Comparison of ENCODE assay signal across 33 cellular contexts in genomic region chrX:85051627-85052026, GRCh38. TPM values are rescaled to one million over a fixed set of nuclear protein-coding genes. Genes with fewer than 3 reads are reported as not detected.
DNase-seq lines count a peak whose midpoint lies in the region; ATAC-seq and TF ChIP-seq lines count a peak whose summit lies in the region.
"Had no signal": no experiment of that assay in that cellular context is flagged by ENCODE, and none has a peak within 500 bp of the region (broad histone marks: within the 10 kb centered on the region; RNA-seq: fewer than 3 reads in every experiment).

No MANE protein-coding gene starts in this region.

- no peak overlapping the region for H3K4me2 ChIP-seq in mammary epithelial cell (ENCODE audit: insufficient read depth, low read depth, low read length)

- ATAC-seq in activated naive CD8-positive, alpha-beta T cell treated with anti-CD3 and anti-CD28 coated beads, Interleukin-2, amount 50 U/mL, for 24 hours = no peak
- no peak for ATAC-seq in HG02840 (IDR thresholded peaks at IDR 0.05; ENCODE audit: low FRiP score, unreplicated experiment)
- ATAC-seq: esophagus mucosa; naive thymus-derived CD8-positive, alpha-beta T cell; sciatic nerve; stimulated activated effector memory CD8-positive, alpha-beta T cell treated with anti-CD3 and anti-CD28 coated beads, Interleukin-12 subunit alpha, Interleukin-12 subunit beta, amount 100 ng/mL, for 72 hours had no signal

- no peak for TF ChIP-seq CTCF in mammary epithelial cell (conservative IDR thresholded peaks at IDR 0.05 in 1 of 2, IDR thresholded peaks at IDR 0.05 in 1 of 2; ENCODE audit: extremely low read depth in 1 of 2, insufficient read depth in 1 of 2, low read depth in 1 of 2, low read length in 2 of 2)
- TF ChIP-seq CTCF in Caco-2 (IDR thresholded peaks at IDR 0.05; ENCODE audit: insufficient read depth in 1 of 2, low read depth in 1 of 2, low read length in 1 of 2, severe bottlenecking in 1 of 2, unreplicated experiment in 1 of 2) = no peak

- no TSS peak for BruUV-seq in mammary epithelial cell (replicated peaks; lab: Mats Ljungman, UMichigan)
- BruUV-seq in Caco-2 (replicated peaks; lab: Mats Ljungman, UMichigan) = no TSS peak

- H3K36me3 ChIP-seq in mammary epithelial cell (ENCODE audit: insufficient read depth, low read length) (no peaks in the 10 kb centered on the region), muscle layer of duodenum (ENCODE audit: control insufficient read depth in 1 of 2, insufficient read depth in 2 of 2, low read length in 2 of 2) (no peaks in the 10 kb centered on the region), Caco-2 (ENCODE audit: control insufficient read depth, insufficient read depth, low read length) (no peaks in the 10 kb centered on the region)
- H3K36me3 ChIP-seq: MG63, Peyer's patch, prostate gland had no signal

- peaks cover 11% of the 10 kb centered on the region for H3K4me1 Mint-ChIP-seq in activated naive CD8-positive, alpha-beta T cell treated with anti-CD3 and anti-CD28 coated beads, Interleukin-2, amount 50 U/mL, for 24 hours
- no peaks in the 10 kb centered on the region for H3K4me1 Mint-ChIP-seq in activated naive CD8-positive, alpha-beta T cell treated with anti-CD3 and anti-CD28 coated beads for 36 hours
- H3K4me1 Mint-ChIP-seq in Caco-2 (ENCODE audit: low read depth, unreplicated experiment) = no peaks in the 10 kb centered on the region
- H3K4me1 Mint-ChIP-seq: central memory CD8-positive, alpha-beta T cell; naive thymus-derived CD8-positive, alpha-beta T cell; stimulated activated effector memory CD8-positive, alpha-beta T cell treated with anti-CD3 and anti-CD28 coated beads, Interleukin-12 subunit alpha, Interleukin-12 subunit beta, amount 100 ng/mL, for 72 hours had no signal

- 91% methylated on average over 1 of the region's 1 CpG for WGBS in mammary epithelial cell (ENCODE audit: low coverage, missing lambda C conversion rate)

- H3K9me3 ChIP-seq in mammary epithelial cell (replicated peaks; ENCODE audit: insufficient read depth, low read length) (no peaks in the 10 kb centered on the region), muscle layer of duodenum (ENCODE audit: control insufficient read depth in 1 of 2, low read length in 2 of 2) (no peaks in the 10 kb centered on the region), Caco-2 (no peaks in the 10 kb centered on the region)
- H3K9me3 ChIP-seq: MG63, Peyer's patch, prostate gland had no signal

- no peaks in the 10 kb centered on the region for H3K9me3 Mint-ChIP-seq in activated naive CD8-positive, alpha-beta T cell treated with anti-CD3 and anti-CD28 coated beads, Interleukin-2, amount 50 U/mL, for 24 hours
- H3K9me3 Mint-ChIP-seq in activated naive CD8-positive, alpha-beta T cell treated with anti-CD3 and anti-CD28 coated beads for 36 hours = no peaks in the 10 kb centered on the region
- no peaks in the 10 kb centered on the region for H3K9me3 Mint-ChIP-seq in Caco-2 (ENCODE audit: unreplicated experiment)
- H3K9me3 Mint-ChIP-seq: activated CD8-positive, alpha-beta T cell treated with anti-CD3 and anti-CD28 coated beads for 36 hours; activated naive CD4-positive, alpha-beta T cell treated with anti-CD3 and anti-CD28 coated beads, Interleukin-2, amount 50 U/mL, for 72 hours; activated T-helper 2 cell treated with anti-CD3 and anti-CD28 coated beads, Interferon-gamma antibody, Interleukin-2, Interleukin-4, amounts not matched to agents 10 μg/mL and 5 μg/mL and 100 μg/mL, durations not matched to agents 14 hours and 24 hours and 36 hours; central memory CD8-positive, alpha-beta T cell; dendritic cell treated with granulocyte-macrophage colony-stimulating factor and Interleukin-4, amounts not matched to agents 40 ng/mL and 50 ng/mL, for 4 days; naive thymus-derived CD8-positive, alpha-beta T cell; stimulated activated effector memory CD8-positive, alpha-beta T cell treated with anti-CD3 and anti-CD28 coated beads, Interleukin-12 subunit alpha, Interleukin-12 subunit beta, amount 100 ng/mL, for 72 hours had no signal

- no peak overlapping the region for H3K4me3 Mint-ChIP-seq in activated naive CD8-positive, alpha-beta T cell treated with anti-CD3 and anti-CD28 coated beads, Interleukin-2, amount 50 U/mL, for 24 hours
- H3K4me3 Mint-ChIP-seq in activated naive CD8-positive, alpha-beta T cell treated with anti-CD3 and anti-CD28 coated beads for 36 hours = no peak overlapping the region
- no peak overlapping the region for H3K4me3 Mint-ChIP-seq in Caco-2 (ENCODE audit: unreplicated experiment)
- H3K4me3 Mint-ChIP-seq: activated CD8-positive, alpha-beta T cell treated with anti-CD3 and anti-CD28 coated beads for 36 hours; central memory CD8-positive, alpha-beta T cell; dendritic cell treated with granulocyte-macrophage colony-stimulating factor and Interleukin-4, amounts not matched to agents 40 ng/mL and 50 ng/mL, for 4 days; naive thymus-derived CD8-positive, alpha-beta T cell; stimulated activated effector memory CD8-positive, alpha-beta T cell treated with anti-CD3 and anti-CD28 coated beads, Interleukin-12 subunit alpha, Interleukin-12 subunit beta, amount 100 ng/mL, for 72 hours had no signal

- DNase-seq in activated naive CD8-positive, alpha-beta T cell treated with anti-CD3 and anti-CD28 coated beads, Interleukin-2, amount 50 U/mL, for 24 hours = no peak
- DNase-seq in activated naive CD8-positive, alpha-beta T cell treated with anti-CD3 and anti-CD28 coated beads for 36 hours = no peak
- no peak for DNase-seq in mammary epithelial cell
- DNase-seq in Caco-2 = no peak
- no peak for DNase-seq in NCI-H510A treated with DMSO at 0.1 percent for 48 hours (lab: John Stamatoyannopoulos, UW)
- DNase-seq in NCI-H1105 (lab: John Stamatoyannopoulos, UW) = no peak
- DNase-seq: activated CD4-positive, alpha-beta T cell treated with anti-CD3 and anti-CD28 coated beads for 1 hour; activated CD8-positive, alpha-beta memory T cell treated with anti-CD3 and anti-CD28 coated beads, Interleukin-2, amount 50 U/mL, for 48 hours; activated CD8-positive, alpha-beta T cell treated with anti-CD3 and anti-CD28 coated beads for 36 hours; Calu3; DMS79 treated with DMSO at 0.1 percent for 48 hours; GDM1; KBM-7; MG63; midbrain; naive thymus-derived CD8-positive, alpha-beta T cell; NCI-H1417 treated with DMSO at 0.1 percent for 48 hours; NCI-H2081 treated with DMSO at 0.1 percent for 48 hours; NCI-H2227 treated with DMSO at 0.1 percent for 48 hours; NCI-H526 treated with DMSO at 0.1 percent for 48 hours; Peyer's patch; SHP77 treated with DMSO at 0.1 percent for 48 hours; stimulated activated CD4-positive, alpha-beta T cell treated with anti-CD3 and anti-CD28 coated beads, Interleukin-15, amount 100 ng/mL, for 24 hours had no signal

- H3K27me3 ChIP-seq in mammary epithelial cell (ENCODE audit: insufficient read depth, low read length) (no peaks in the 10 kb centered on the region), muscle layer of duodenum (ENCODE audit: low read depth, low read length) (no peaks in the 10 kb centered on the region), Caco-2 (replicated peaks; ENCODE audit: control insufficient read depth, insufficient read depth, low read length) (no peaks in the 10 kb centered on the region)
- H3K27me3 ChIP-seq: MG63, Peyer's patch had no signal

- no peaks in the 10 kb centered on the region for H4K20me1 ChIP-seq in mammary epithelial cell (ENCODE audit: insufficient read depth, low read length)

- H3K27ac Mint-ChIP-seq in activated naive CD8-positive, alpha-beta T cell treated with anti-CD3 and anti-CD28 coated beads, Interleukin-2, amount 50 U/mL, for 24 hours = peak overlapping the region; percentile 42
- H3K27ac Mint-ChIP-seq in activated naive CD8-positive, alpha-beta T cell treated with anti-CD3 and anti-CD28 coated beads for 36 hours = no peak overlapping the region
- no peak overlapping the region for H3K27ac Mint-ChIP-seq in Caco-2 (ENCODE audit: unreplicated experiment)
- H3K27ac Mint-ChIP-seq: activated CD8-positive, alpha-beta T cell treated with anti-CD3 and anti-CD28 coated beads for 36 hours; activated naive CD4-positive, alpha-beta T cell treated with anti-CD3 and anti-CD28 coated beads, Interleukin-2, amount 50 U/mL, for 72 hours; activated T-helper 2 cell treated with anti-CD3 and anti-CD28 coated beads, Interferon-gamma antibody, Interleukin-2, Interleukin-4, amounts not matched to agents 10 μg/mL and 5 μg/mL and 100 μg/mL, durations not matched to agents 14 hours and 24 hours and 36 hours; dendritic cell treated with granulocyte-macrophage colony-stimulating factor and Interleukin-4, amounts not matched to agents 40 ng/mL and 50 ng/mL, for 4 days; naive thymus-derived CD8-positive, alpha-beta T cell; stimulated activated effector memory CD8-positive, alpha-beta T cell treated with anti-CD3 and anti-CD28 coated beads, Interleukin-12 subunit alpha, Interleukin-12 subunit beta, amount 100 ng/mL, for 72 hours had no signal

- dilution Hi-C loops in mammary epithelial cell (cut with HindIII; ENCODE audit: low sequenced_read_pairs) = no loop called here

- no peaks in the 10 kb centered on the region for H3K27me3 Mint-ChIP-seq in activated naive CD8-positive, alpha-beta T cell treated with anti-CD3 and anti-CD28 coated beads, Interleukin-2, amount 50 U/mL, for 24 hours
- no peaks in the 10 kb centered on the region for H3K27me3 Mint-ChIP-seq in activated naive CD8-positive, alpha-beta T cell treated with anti-CD3 and anti-CD28 coated beads for 36 hours
- no peaks in the 10 kb centered on the region for H3K27me3 Mint-ChIP-seq in Caco-2 (ENCODE audit: insufficient read depth, unreplicated experiment)
- H3K27me3 Mint-ChIP-seq: activated CD8-positive, alpha-beta T cell treated with anti-CD3 and anti-CD28 coated beads for 36 hours; central memory CD8-positive, alpha-beta T cell; dendritic cell treated with granulocyte-macrophage colony-stimulating factor and Interleukin-4, amounts not matched to agents 40 ng/mL and 50 ng/mL, for 4 days; naive thymus-derived CD8-positive, alpha-beta T cell had no signal

- H3K4me3 ChIP-seq in mammary epithelial cell (replicated peaks in 1 of 3; ENCODE audit: insufficient read depth in 1 of 3, low read depth in 2 of 3, low read length in 3 of 3) (no peak overlapping the region), muscle layer of duodenum (ENCODE audit: low read depth in 1 of 2, low read length in 2 of 2) (no peak overlapping the region), Caco-2 (ENCODE audit: low read depth, low read length) (no peak overlapping the region)
- H3K4me3 ChIP-seq: MG63, Peyer's patch, prostate gland had no signal

- no peak overlapping the region for H2AFZ ChIP-seq in mammary epithelial cell (ENCODE audit: low read depth, low read length)

- H3K27ac ChIP-seq in mammary epithelial cell (ENCODE audit: insufficient read depth, low read depth, low read length) (peak overlapping the region; percentile 43), muscle layer of duodenum (ENCODE audit: low read length) (peak overlapping the region; percentile 51)
- H3K27ac ChIP-seq: Peyer's patch, prostate gland had no signal

- POLR2A ChIA-PET in Caco-2 (lab: Charles Lee) = no interaction called here

- no peaks in the 10 kb centered on the region for H3K79me2 ChIP-seq in mammary epithelial cell (ENCODE audit: insufficient read depth, low read length)

- no peak overlapping the region for H3K9ac ChIP-seq in mammary epithelial cell (ENCODE audit: insufficient read depth, low read length)

- H3K36me3 Mint-ChIP-seq in activated naive CD8-positive, alpha-beta T cell treated with anti-CD3 and anti-CD28 coated beads, Interleukin-2, amount 50 U/mL, for 24 hours (ENCODE audit: low read depth) = peaks cover under 1% of the 10 kb centered on the region
- H3K36me3 Mint-ChIP-seq in activated naive CD8-positive, alpha-beta T cell treated with anti-CD3 and anti-CD28 coated beads for 36 hours = no peaks in the 10 kb centered on the region
- H3K36me3 Mint-ChIP-seq in Caco-2 (ENCODE audit: insufficient read depth, unreplicated experiment) = no peaks in the 10 kb centered on the region
- H3K36me3 Mint-ChIP-seq: activated naive CD4-positive, alpha-beta T cell treated with anti-CD3 and anti-CD28 coated beads, Interleukin-2, amount 50 U/mL, for 72 hours had no signal

- intact Hi-C loops in mammary epithelial cell (cut with micrococcal nuclease) = loop anchor here (2.0 kb wide), 2 partner anchors 145 to 1005 kb away; no protein-coding TSS in a partner anchor
- intact Hi-C loops in Caco-2 (cut with micrococcal nuclease; ENCODE audit: unreplicated experiment) = loop anchor here (5.0 kb wide), 1 partner anchor 144 kb away; no protein-coding TSS in a partner anchor

- CTCF ChIA-PET in mammary epithelial cell (lab: Charles Lee; ENCODE audit: low non-redundant PET) = no interaction called here
- CTCF ChIA-PET in Caco-2 (lab: Charles Lee) = interaction anchor here (2.4 kb wide), 1 partner anchor 48 kb away, joined by 8 read pairs; the partner anchor contains the start of gene APOOL

- in situ Hi-C loops in mammary epithelial cell (cut with MboI; ENCODE audit: low sequenced_read_pairs in 2 of 2) = loop anchor here in 1 of 2 donors (25.0 kb wide), 1 partner anchor 314 kb away; no protein-coding TSS in a partner anchor

- H3K4me1 ChIP-seq in mammary epithelial cell (ENCODE audit: insufficient read depth, low read length) (peaks cover 3% of the 10 kb centered on the region), muscle layer of duodenum (ENCODE audit: control insufficient read depth in 1 of 2, insufficient read depth in 2 of 2, low read length in 2 of 2) (no peaks in the 10 kb centered on the region), Caco-2 (no peaks in the 10 kb centered on the region)
- H3K4me1 ChIP-seq: Peyer's patch, prostate gland had no signal

RNA-seq across cellular contexts. Expression of gene APOOL, which starts 48.0 kb away (rescaled TPM):
- 10 to 100 TPM; 22.0 to 22.2 TPM for total RNA-seq in activated naive CD8-positive, alpha-beta T cell treated with anti-CD3 and anti-CD28 coated beads for 36 hours
- total RNA-seq in mammary epithelial cell (10 to 100 TPM; 11.3 to 20.6 TPM), Caco-2 (2022) (20.0 and 21.8 TPM in 2 replicates)
- 2.8 TPM for polyA plus RNA-seq in mammary epithelial cell
- polyA minus RNA-seq in mammary epithelial cell = 23.7 TPM
